In genomic region chr19:55278391-55279135, GRCh38 we compare ENCODE assay signal across 11 cellular contexts. TPM values are rescaled to one million over a fixed set of nuclear protein-coding genes. Genes with fewer than 3 reads are reported as not detected.
DNase-seq lines count a peak whose midpoint lies in the region; ATAC-seq and TF ChIP-seq lines count a peak whose summit lies in the region.
"Had no signal": no experiment of that assay in that cellular context is flagged by ENCODE, and none has a peak within 500 bp of the region (broad histone marks: within the 10 kb centered on the region; RNA-seq: fewer than 3 reads in every experiment).

No MANE protein-coding gene starts in this region.

- H3K4me3 ChIP-seq in BE2C (ENCODE audit: low read depth, low read length) (peak overlapping the region; percentile 96), HUES6 (ENCODE audit: low read depth, low read length) (peak overlapping the region; percentile 75), adipocyte (ENCODE audit: low read length) (peak overlapping the region; percentile 92), mesodermal cell (ENCODE audit: extremely low read depth, insufficient read depth, low read length, poor library complexity, severe bottlenecking) (peak overlapping the region; percentile 61)

- WGBS in mesodermal cell (ENCODE audit: insufficient coverage in 2 of 2), 2 experiments = 90 to 94% methylated on average over 10 of the region's 13 CpGs

- in situ Hi-C loops in ACHN (cut with HindIII; ENCODE audit: low pct_ligation_motif_present, low pct_unique_long_range_greater_than_20kb, low sequenced_read_pairs) = no loop called here

- ATAC-seq in HG03439 (IDR thresholded peaks at IDR 0.05; ENCODE audit: unreplicated experiment) = no peak
- no peak for ATAC-seq in HG02884 (IDR thresholded peaks at IDR 0.05; ENCODE audit: unreplicated experiment)

- no peaks in the 10 kb centered on the region for H3K9me3 ChIP-seq in BE2C
- no peaks in the 10 kb centered on the region for H3K9me3 ChIP-seq in HUES6 (ENCODE audit: control insufficient read depth, insufficient read depth, low read depth, low read length)
- no peaks in the 10 kb centered on the region for H3K9me3 ChIP-seq in adipocyte (ENCODE audit: control insufficient read depth, low read length)
- H3K9me3 ChIP-seq in mesodermal cell (ENCODE audit: control insufficient read depth, low read length) = no peaks in the 10 kb centered on the region
- H3K9me3 ChIP-seq: colonic mucosa, tibial nerve had no signal

- H3K36me3 ChIP-seq in BE2C = peaks cover 9% of the 10 kb centered on the region; the same call in 1 of the 2 replicates
- H3K36me3 ChIP-seq in HUES6 (ENCODE audit: control insufficient read depth, insufficient read depth, low read length) = peaks cover 15% of the 10 kb centered on the region
- H3K36me3 ChIP-seq in adipocyte (ENCODE audit: control insufficient read depth, insufficient read depth, low read length, severe bottlenecking) = peaks cover 12% of the 10 kb centered on the region
- H3K36me3 ChIP-seq in mesodermal cell (ENCODE audit: control insufficient read depth, insufficient read depth, low read length) = peaks cover 30% of the 10 kb centered on the region
- H3K36me3 ChIP-seq: colonic mucosa had no signal

- H3K27ac ChIP-seq in HUES6 (ENCODE audit: low read depth, low read length) (no peak overlapping the region), mesodermal cell (ENCODE audit: low read depth, low read length, severe bottlenecking) (no peak overlapping the region)
- H3K27ac ChIP-seq: colonic mucosa had no signal

- H3K27me3 ChIP-seq in BE2C (no peaks in the 10 kb centered on the region), HUES6 (ENCODE audit: control insufficient read depth, insufficient read depth, low read length) (no peaks in the 10 kb centered on the region), adipocyte (replicated peaks; ENCODE audit: control insufficient read depth, insufficient read depth, low read length) (no peaks in the 10 kb centered on the region)
- H3K27me3 ChIP-seq: colonic mucosa, tibial nerve had no signal

- H3K4me1 ChIP-seq in BE2C (0 out of 2 replicates have a peak, but pooled peaks cover 3% of the 10 kb centered on the region), HUES6 (ENCODE audit: control insufficient read depth, insufficient read depth, low read length) (peaks cover 8% of the 10 kb centered on the region), adipocyte (ENCODE audit: control insufficient read depth, insufficient read depth, low read length) (peaks cover 19% of the 10 kb centered on the region), mesodermal cell (ENCODE audit: control insufficient read depth, insufficient read depth, low read length, poor library complexity, severe bottlenecking) (peaks cover 4% of the 10 kb centered on the region)

- no peak for TF ChIP-seq CTCF in BE2C (IDR thresholded peaks at IDR 0.05; ENCODE audit: low read depth, low read length)
- TF ChIP-seq CTCF in GM20000 (IDR thresholded peaks at IDR 0.05; ENCODE audit: extremely low read depth, missing control alignments) = no peak

- H3K9ac ChIP-seq in HUES6 (ENCODE audit: low read length) (peak overlapping the region; percentile 17), adipocyte (ENCODE audit: low read length) (no peak overlapping the region)

- DNase-seq in BE2C (no peak), adipocyte (ENCODE audit: low read depth) (no peak), ACHN (no peak), GM20000 (ENCODE audit: low spot score) (no peak)
- DNase-seq: colonic mucosa, EL had no signal

RNA-seq across cellular contexts. Expression of gene HSPBP1, which starts 1.3 kb away (rescaled TPM):
- polyA plus RNA-seq in BE2C (2012; ENCODE audit: insufficient read depth, insufficient read length, low read depth) = 132 TPM
- polyA plus RNA-seq in mesodermal cell (2013, experiment 1 of 2) = 41.2 TPM
- 36.0 TPM for polyA plus RNA-seq in mesodermal cell (2013, experiment 2 of 2)

RNA-seq across cellular contexts. Expression of gene BRSK1, which starts 5.2 kb away (rescaled TPM):
- polyA plus RNA-seq in BE2C (2012; ENCODE audit: insufficient read depth, insufficient read length, low read depth) = 51.3 TPM
- 40.5 TPM for polyA plus RNA-seq in mesodermal cell (2013, experiment 1 of 2)
- polyA plus RNA-seq in mesodermal cell (2013, experiment 2 of 2) = 29.6 TPM

RNA-seq across cellular contexts. Expression of gene PPP6R1, which starts 19.7 kb away (rescaled TPM):
- polyA plus RNA-seq in BE2C (2012; ENCODE audit: insufficient read depth, insufficient read length, low read depth) = 140 TPM
- polyA plus RNA-seq in mesodermal cell (2013, experiment 1 of 2) = 57.5 TPM
- polyA plus RNA-seq in mesodermal cell (2013, experiment 2 of 2) = 49.2 TPM

RNA-seq across cellular contexts. Expression of gene TMEM150B, which starts 46.6 kb away (rescaled TPM):
- polyA plus RNA-seq in BE2C (2012; ENCODE audit: insufficient read depth, insufficient read length, low read depth) = not detected
- polyA plus RNA-seq in mesodermal cell (2013, experiment 1 of 2) = not detected
- not detected for polyA plus RNA-seq in mesodermal cell (2013, experiment 2 of 2)

RNA-seq across cellular contexts. Expression of gene TMEM86B, which starts 50.0 kb away (rescaled TPM):
- polyA plus RNA-seq in BE2C (2012; ENCODE audit: insufficient read depth, insufficient read length, low read depth) = 7.6 TPM
- 3.5 TPM for polyA plus RNA-seq in mesodermal cell (2013, experiment 1 of 2)
- polyA plus RNA-seq in mesodermal cell (2013, experiment 2 of 2) = 3.1 TPM
